17 cellular contexts compared by ENCODE assay signal in genomic region chr20:59935457-59936185, GRCh38.
"Had no signal": no experiment of that assay in that cellular context is flagged by ENCODE, and none has a peak within 500 bp of the region (broad histone marks: within the 10 kb centered on the region; RNA-seq: fewer than 3 reads in every experiment).

No MANE protein-coding gene starts in this region.

- DNase-seq: cerebellar nuclear complex; effector memory CD8-positive, alpha-beta T cell; gastrocnemius medialis; left lung; lower lobe of right lung; nephron progenitor cell; posterior cingulate gyrus; right cardiac atrium; small intestine; stimulated activated CD4-positive, alpha-beta T cell treated with anti-CD3 and anti-CD28 coated beads, Interleukin-12 subunit alpha, Interleukin-12 subunit beta, amount 100 ng/mL, for 4 hours; stimulated activated naive CD4-positive, alpha-beta T cell treated with Interleukin-2 at 50 U/mL for 16 hours; upper lobe of left lung had no signal

- H3K27ac Mint-ChIP-seq: dendritic cell treated with granulocyte-macrophage colony-stimulating factor and Interleukin-4, amounts not matched to agents 40 ng/mL and 50 ng/mL, for 4 days; memory B cell; mesothelial cell of epicardium; nephron progenitor cell had no signal

- H3K9me3 Mint-ChIP-seq: dendritic cell treated with granulocyte-macrophage colony-stimulating factor and Interleukin-4, amounts not matched to agents 40 ng/mL and 50 ng/mL, for 4 days; effector memory CD8-positive, alpha-beta T cell; memory B cell; mesothelial cell of epicardium; nephron progenitor cell had no signal

- H3K4me3 Mint-ChIP-seq: dendritic cell treated with granulocyte-macrophage colony-stimulating factor and Interleukin-4, amounts not matched to agents 40 ng/mL and 50 ng/mL, for 4 days; effector memory CD8-positive, alpha-beta T cell; memory B cell; mesothelial cell of epicardium had no signal

- H3K9me3 ChIP-seq: esophagus muscularis mucosa, gastrocnemius medialis, left lung, lower lobe of right lung, upper lobe of left lung had no signal

- ATAC-seq: effector memory CD8-positive, alpha-beta T cell; gastrocnemius medialis; left lung; lower lobe of right lung; right cardiac atrium had no signal

- H3K36me3 ChIP-seq: gastrocnemius medialis, left lung, lower lobe of right lung had no signal

- H3K27ac ChIP-seq: epithelial cell of prostate, esophagus muscularis mucosa, left lung, lower lobe of right lung had no signal

- H3K27me3 Mint-ChIP-seq: effector memory CD8-positive, alpha-beta T cell; memory B cell had no signal

- H3K36me3 Mint-ChIP-seq: mesothelial cell of epicardium had no signal

- H3K27me3 ChIP-seq: esophagus muscularis mucosa, gastrocnemius medialis, left lung, upper lobe of left lung had no signal

- H3K4me3 ChIP-seq: esophagus muscularis mucosa, gastrocnemius medialis, left lung, lower lobe of right lung, upper lobe of left lung had no signal
